Comparison of ENCODE assay signal across 2 cellular contexts in the genomic region with DNA sequence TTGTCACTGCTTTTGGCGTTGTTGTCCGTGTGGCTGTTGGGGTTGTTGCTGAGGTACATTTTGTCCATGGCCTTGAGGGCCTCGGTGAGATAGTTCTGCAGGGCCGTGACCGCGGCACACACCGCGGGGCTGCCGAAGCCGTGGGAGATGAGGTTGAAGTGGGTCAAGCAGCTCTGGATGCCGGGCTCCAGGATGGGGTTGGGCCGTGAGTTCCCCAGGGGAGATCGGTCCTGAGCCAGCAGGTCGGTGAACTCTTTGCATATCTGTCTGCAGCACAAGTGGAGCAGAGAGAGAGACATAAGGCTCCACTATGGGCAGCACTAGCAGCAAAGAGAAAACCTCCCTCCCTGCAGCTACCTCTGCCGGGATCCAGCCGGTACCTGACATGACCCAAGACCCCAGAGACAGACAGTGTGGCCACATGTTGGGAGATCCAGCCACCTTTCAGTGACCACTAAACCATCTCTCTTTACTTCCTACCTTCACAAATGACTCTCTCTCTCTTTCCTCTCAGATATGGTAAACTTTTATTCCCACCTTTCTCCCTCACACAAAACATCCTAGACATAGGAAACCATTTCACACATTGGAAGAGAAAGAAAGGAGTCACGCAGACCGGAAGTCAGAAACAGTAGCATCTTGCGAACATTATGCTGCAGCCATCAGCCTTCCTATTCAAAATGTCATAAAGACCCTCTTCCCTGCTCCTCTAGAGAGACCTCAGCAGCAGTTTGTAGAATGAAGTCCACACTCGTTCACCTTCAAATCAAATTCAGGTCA.
TF ChIP-seq lines count a peak whose summit lies in the region.

No MANE protein-coding gene starts in this region.

TF ChIP-seq in SK-N-SH treated with all-trans-retinoic acid at 6 μM for 48 hours, 23 proteins besides CTCF, POLR2A, EP300 and RAD21:
- no peak for TF ChIP-seq ZFP30 (CRISPR knock-in tag; IDR thresholded peaks at IDR 0.05)
- no peak for TF ChIP-seq PPARA (CRISPR knock-in tag; IDR thresholded peaks at IDR 0.05; ENCODE audit: borderline replicate concordance)
- TF ChIP-seq, protein P1, sequence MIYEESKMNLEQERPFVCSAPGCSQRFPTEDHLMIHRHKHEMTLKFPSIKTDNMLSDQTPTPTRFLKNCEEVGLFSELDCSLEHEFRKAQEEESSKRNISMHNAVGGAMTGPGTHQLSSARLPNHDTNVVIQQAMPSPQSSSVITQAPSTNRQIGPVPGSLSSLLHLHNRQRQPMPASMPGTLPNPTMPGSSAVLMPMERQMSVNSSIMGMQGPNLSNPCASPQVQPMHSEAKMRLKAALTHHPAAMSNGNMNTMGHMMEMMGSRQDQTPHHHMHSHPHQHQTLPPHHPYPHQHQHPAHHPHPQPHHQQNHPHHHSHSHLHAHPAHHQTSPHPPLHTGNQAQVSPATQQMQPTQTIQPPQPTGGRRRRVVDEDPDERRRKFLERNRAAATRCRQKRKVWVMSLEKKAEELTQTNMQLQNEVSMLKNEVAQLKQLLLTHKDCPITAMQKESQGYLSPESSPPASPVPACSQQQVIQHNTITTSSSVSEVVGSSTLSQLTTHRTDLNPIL (CRISPR knock-in tag; IDR thresholded peaks at IDR 0.05; ENCODE audit: low read depth) = no peak
- TF ChIP-seq, protein P2, sequence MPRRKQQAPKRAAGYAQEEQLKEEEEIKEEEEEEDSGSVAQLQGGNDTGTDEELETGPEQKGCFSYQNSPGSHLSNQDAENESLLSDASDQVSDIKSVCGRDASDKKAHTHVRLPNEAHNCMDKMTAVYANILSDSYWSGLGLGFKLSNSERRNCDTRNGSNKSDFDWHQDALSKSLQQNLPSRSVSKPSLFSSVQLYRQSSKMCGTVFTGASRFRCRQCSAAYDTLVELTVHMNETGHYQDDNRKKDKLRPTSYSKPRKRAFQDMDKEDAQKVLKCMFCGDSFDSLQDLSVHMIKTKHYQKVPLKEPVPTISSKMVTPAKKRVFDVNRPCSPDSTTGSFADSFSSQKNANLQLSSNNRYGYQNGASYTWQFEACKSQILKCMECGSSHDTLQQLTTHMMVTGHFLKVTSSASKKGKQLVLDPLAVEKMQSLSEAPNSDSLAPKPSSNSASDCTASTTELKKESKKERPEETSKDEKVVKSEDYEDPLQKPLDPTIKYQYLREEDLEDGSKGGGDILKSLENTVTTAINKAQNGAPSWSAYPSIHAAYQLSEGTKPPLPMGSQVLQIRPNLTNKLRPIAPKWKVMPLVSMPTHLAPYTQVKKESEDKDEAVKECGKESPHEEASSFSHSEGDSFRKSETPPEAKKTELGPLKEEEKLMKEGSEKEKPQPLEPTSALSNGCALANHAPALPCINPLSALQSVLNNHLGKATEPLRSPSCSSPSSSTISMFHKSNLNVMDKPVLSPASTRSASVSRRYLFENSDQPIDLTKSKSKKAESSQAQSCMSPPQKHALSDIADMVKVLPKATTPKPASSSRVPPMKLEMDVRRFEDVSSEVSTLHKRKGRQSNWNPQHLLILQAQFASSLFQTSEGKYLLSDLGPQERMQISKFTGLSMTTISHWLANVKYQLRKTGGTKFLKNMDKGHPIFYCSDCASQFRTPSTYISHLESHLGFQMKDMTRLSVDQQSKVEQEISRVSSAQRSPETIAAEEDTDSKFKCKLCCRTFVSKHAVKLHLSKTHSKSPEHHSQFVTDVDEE (CRISPR knock-in tag; IDR thresholded peaks at IDR 0.05) = no peak
- TF ChIP-seq GLIS3 (CRISPR knock-in tag; IDR thresholded peaks at IDR 0.05) = no peak
- no peak for TF ChIP-seq CSDC2 (CRISPR knock-in tag; IDR thresholded peaks at IDR 0.05)
- no peak for TF ChIP-seq ARNTL (CRISPR knock-in tag; IDR thresholded peaks at IDR 0.05; ENCODE audit: borderline replicate concordance, low read depth)
- no peak for TF ChIP-seq BACH2 (CRISPR knock-in tag; IDR thresholded peaks at IDR 0.05; ENCODE audit: borderline replicate concordance)
- TF ChIP-seq, protein P3, sequence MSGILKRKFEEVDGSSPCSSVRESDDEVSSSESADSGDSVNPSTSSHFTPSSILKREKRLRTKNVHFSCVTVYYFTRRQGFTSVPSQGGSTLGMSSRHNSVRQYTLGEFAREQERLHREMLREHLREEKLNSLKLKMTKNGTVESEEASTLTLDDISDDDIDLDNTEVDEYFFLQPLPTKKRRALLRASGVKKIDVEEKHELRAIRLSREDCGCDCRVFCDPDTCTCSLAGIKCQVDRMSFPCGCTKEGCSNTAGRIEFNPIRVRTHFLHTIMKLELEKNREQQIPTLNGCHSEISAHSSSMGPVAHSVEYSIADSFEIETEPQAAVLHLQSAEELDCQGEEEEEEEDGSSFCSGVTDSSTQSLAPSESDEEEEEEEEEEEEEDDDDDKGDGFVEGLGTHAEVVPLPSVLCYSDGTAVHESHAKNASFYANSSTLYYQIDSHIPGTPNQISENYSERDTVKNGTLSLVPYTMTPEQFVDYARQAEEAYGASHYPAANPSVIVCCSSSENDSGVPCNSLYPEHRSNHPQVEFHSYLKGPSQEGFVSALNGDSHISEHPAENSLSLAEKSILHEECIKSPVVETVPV (CRISPR knock-in tag; IDR thresholded peaks at IDR 0.05) = no peak

TF ChIP-seq in SK-N-SH, 30 proteins besides CTCF, POLR2A, EP300 and RAD21:
- TF ChIP-seq MXI1 (IDR thresholded peaks at IDR 0.05; ENCODE audit: low read depth, low read length) (no peak), TEAD4 (IDR thresholded peaks at IDR 0.05; ENCODE audit: borderline replicate concordance, insufficient read depth) (no peak), SIN3A (IDR thresholded peaks at IDR 0.05; ENCODE audit: borderline replicate concordance, low read depth, low read length) (no peak), EZH2phosphoT487 (IDR thresholded peaks at IDR 0.05; ENCODE audit: borderline replicate concordance, low read depth) (no peak), NFIC (IDR thresholded peaks at IDR 0.05; ENCODE audit: borderline replicate concordance) (no peak), RFX5 (IDR thresholded peaks at IDR 0.05; ENCODE audit: low read length) (no peak), FOXJ3 (CRISPR knock-in tag; IDR thresholded peaks at IDR 0.05) (no peak), CHD2 (IDR thresholded peaks at IDR 0.05; ENCODE audit: low read length, partially characterized antibody) (no peak), ELF1 (IDR thresholded peaks at IDR 0.05) (no peak), YY1 (IDR thresholded peaks at IDR 0.05; ENCODE audit: low read depth) (no peak), GABPA (IDR thresholded peaks at IDR 0.05; ENCODE audit: low read depth) (no peak), POLR2AphosphoS5 (IDR thresholded peaks at IDR 0.05; ENCODE audit: low read depth, low read length) (no peak)
- TF ChIP-seq, protein P4, sequence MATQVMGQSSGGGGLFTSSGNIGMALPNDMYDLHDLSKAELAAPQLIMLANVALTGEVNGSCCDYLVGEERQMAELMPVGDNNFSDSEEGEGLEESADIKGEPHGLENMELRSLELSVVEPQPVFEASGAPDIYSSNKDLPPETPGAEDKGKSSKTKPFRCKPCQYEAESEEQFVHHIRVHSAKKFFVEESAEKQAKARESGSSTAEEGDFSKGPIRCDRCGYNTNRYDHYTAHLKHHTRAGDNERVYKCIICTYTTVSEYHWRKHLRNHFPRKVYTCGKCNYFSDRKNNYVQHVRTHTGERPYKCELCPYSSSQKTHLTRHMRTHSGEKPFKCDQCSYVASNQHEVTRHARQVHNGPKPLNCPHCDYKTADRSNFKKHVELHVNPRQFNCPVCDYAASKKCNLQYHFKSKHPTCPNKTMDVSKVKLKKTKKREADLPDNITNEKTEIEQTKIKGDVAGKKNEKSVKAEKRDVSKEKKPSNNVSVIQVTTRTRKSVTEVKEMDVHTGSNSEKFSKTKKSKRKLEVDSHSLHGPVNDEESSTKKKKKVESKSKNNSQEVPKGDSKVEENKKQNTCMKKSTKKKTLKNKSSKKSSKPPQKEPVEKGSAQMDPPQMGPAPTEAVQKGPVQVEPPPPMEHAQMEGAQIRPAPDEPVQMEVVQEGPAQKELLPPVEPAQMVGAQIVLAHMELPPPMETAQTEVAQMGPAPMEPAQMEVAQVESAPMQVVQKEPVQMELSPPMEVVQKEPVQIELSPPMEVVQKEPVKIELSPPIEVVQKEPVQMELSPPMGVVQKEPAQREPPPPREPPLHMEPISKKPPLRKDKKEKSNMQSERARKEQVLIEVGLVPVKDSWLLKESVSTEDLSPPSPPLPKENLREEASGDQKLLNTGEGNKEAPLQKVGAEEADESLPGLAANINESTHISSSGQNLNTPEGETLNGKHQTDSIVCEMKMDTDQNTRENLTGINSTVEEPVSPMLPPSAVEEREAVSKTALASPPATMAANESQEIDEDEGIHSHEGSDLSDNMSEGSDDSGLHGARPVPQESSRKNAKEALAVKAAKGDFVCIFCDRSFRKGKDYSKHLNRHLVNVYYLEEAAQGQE (IDR thresholded peaks at IDR 0.05; ENCODE audit: low read depth, low read length) = no peak
- TF ChIP-seq, protein P5, sequence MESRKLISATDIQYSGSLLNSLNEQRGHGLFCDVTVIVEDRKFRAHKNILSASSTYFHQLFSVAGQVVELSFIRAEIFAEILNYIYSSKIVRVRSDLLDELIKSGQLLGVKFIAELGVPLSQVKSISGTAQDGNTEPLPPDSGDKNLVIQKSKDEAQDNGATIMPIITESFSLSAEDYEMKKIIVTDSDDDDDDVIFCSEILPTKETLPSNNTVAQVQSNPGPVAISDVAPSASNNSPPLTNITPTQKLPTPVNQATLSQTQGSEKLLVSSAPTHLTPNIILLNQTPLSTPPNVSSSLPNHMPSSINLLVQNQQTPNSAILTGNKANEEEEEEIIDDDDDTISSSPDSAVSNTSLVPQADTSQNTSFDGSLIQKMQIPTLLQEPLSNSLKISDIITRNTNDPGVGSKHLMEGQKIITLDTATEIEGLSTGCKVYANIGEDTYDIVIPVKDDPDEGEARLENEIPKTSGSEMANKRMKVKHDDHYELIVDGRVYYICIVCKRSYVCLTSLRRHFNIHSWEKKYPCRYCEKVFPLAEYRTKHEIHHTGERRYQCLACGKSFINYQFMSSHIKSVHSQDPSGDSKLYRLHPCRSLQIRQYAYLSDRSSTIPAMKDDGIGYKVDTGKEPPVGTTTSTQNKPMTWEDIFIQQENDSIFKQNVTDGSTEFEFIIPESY (IDR thresholded peaks at IDR 0.05; ENCODE audit: borderline replicate concordance, low read depth) = no peak
- TF ChIP-seq, protein P6, sequence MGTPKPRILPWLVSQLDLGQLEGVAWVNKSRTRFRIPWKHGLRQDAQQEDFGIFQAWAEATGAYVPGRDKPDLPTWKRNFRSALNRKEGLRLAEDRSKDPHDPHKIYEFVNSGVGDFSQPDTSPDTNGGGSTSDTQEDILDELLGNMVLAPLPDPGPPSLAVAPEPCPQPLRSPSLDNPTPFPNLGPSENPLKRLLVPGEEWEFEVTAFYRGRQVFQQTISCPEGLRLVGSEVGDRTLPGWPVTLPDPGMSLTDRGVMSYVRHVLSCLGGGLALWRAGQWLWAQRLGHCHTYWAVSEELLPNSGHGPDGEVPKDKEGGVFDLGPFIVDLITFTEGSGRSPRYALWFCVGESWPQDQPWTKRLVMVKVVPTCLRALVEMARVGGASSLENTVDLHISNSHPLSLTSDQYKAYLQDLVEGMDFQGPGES (IDR thresholded peaks at IDR 0.05; ENCODE audit: low read depth, low read length) = no peak
- TF ChIP-seq, protein P7, sequence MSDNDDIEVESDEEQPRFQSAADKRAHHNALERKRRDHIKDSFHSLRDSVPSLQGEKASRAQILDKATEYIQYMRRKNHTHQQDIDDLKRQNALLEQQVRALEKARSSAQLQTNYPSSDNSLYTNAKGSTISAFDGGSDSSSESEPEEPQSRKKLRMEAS (IDR thresholded peaks at IDR 0.05; ENCODE audit: low read depth) = no peak
TF ChIP-seq in SK-N-SH: peak in this region for 0.
